In genomic region chr19:47682939-47683338, GRCh38 we compare ENCODE assay signal across 1 cellular context.
A peak's percentile ranks its signal among the peaks of the same experiment; 100 is the strongest.
TF ChIP-seq lines count a peak whose summit lies in the region.

No MANE protein-coding gene starts in this region.

TF ChIP-seq in K562, 482 proteins besides CTCF, POLR2A, EP300 and RAD21 (continued from another document and continues in another):
- TF ChIP-seq CEBPG (CRISPR knock-in tag; IDR thresholded peaks at IDR 0.05) = no peak
- no peak for TF ChIP-seq CEBPG (tag; conservative IDR thresholded peaks at IDR 0.05 in 1 of 2, IDR thresholded peaks at IDR 0.05 in 1 of 2)
- no peak for TF ChIP-seq ATF1 (CRISPR knock-in tag; IDR thresholded peaks at IDR 0.05)
- TF ChIP-seq ATF1 (tag; IDR thresholded peaks at IDR 0.05) = peak; percentile 10; the same call in 1 of the 2 replicates
- TF ChIP-seq, protein P1, sequence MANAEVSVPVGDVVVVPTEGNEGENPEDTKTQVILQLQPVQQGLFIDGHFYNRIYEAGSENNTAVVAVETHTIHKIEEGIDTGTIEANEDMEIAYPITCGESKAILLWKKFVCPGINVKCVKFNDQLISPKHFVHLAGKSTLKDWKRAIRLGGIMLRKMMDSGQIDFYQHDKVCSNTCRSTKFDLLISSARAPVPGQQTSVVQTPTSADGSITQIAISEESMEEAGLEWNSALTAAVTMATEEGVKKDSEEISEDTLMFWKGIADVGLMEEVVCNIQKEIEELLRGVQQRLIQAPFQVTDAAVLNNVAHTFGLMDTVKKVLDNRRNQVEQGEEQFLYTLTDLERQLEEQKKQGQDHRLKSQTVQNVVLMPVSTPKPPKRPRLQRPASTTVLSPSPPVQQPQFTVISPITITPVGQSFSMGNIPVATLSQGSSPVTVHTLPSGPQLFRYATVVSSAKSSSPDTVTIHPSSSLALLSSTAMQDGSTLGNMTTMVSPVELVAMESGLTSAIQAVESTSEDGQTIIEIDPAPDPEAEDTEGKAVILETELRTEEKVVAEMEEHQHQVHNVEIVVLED (CRISPR knock-in tag; IDR thresholded peaks at IDR 0.05) = no peak
- TF ChIP-seq CREB3L1 (IDR thresholded peaks at IDR 0.05; ENCODE audit: borderline replicate concordance, low read depth) = no peak
- TF ChIP-seq PPARD (CRISPR knock-in tag; IDR thresholded peaks at IDR 0.05) = no peak
- TF ChIP-seq SRSF1 (IDR thresholded peaks at IDR 0.05; ENCODE audit: low read depth, low read length) = no peak
- TF ChIP-seq TAF9B (IDR thresholded peaks at IDR 0.05; ENCODE audit: partially characterized antibody) = no peak
- TF ChIP-seq NFIX (CRISPR knock-in tag; IDR thresholded peaks at IDR 0.05; ENCODE audit: low read depth) = no peak
- TF ChIP-seq RBM14 (IDR thresholded peaks at IDR 0.05; ENCODE audit: borderline replicate concordance, insufficient read depth, low read depth, low read length) = no peak
- peak; percentile 26 for TF ChIP-seq CCNT2 (IDR thresholded peaks at IDR 0.05; ENCODE audit: borderline replicate concordance, extremely low read depth, insufficient read length, low read depth, low read length)
- TF ChIP-seq PURB (CRISPR knock-in tag; IDR thresholded peaks at IDR 0.05; ENCODE audit: low read depth) = no peak
- TF ChIP-seq ZBTB7A (IDR thresholded peaks at IDR 0.05; ENCODE audit: borderline replicate concordance, control insufficient read depth, low read depth, low read length) = no peak
- TF ChIP-seq, protein P2, sequence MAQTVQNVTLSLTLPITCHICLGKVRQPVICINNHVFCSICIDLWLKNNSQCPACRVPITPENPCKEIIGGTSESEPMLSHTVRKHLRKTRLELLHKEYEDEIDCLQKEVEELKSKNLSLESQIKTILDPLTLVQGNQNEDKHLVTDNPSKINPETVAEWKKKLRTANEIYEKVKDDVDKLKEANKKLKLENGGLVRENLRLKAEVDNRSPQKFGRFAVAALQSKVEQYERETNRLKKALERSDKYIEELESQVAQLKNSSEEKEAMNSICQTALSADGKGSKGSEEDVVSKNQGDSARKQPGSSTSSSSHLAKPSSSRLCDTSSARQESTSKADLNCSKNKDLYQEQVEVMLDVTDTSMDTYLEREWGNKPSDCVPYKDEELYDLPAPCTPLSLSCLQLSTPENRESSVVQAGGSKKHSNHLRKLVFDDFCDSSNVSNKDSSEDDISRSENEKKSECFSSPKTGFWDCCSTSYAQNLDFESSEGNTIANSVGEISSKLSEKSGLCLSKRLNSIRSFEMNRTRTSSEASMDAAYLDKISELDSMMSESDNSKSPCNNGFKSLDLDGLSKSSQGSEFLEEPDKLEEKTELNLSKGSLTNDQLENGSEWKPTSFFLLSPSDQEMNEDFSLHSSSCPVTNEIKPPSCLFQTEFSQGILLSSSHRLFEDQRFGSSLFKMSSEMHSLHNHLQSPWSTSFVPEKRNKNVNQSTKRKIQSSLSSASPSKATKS (CRISPR knock-in tag; IDR thresholded peaks at IDR 0.05) = no peak
- no peak for TF ChIP-seq FOXK2 (conservative IDR thresholded peaks at IDR 0.05 in 1 of 2, IDR thresholded peaks at IDR 0.05 in 1 of 2; ENCODE audit: low read depth in 2 of 2)
- TF ChIP-seq ZNF436 (CRISPR knock-in tag; IDR thresholded peaks at IDR 0.05) = no peak
- peak; percentile 74 for TF ChIP-seq ZNF316 (IDR thresholded peaks at IDR 0.05)
- TF ChIP-seq FOXP4 (CRISPR knock-in tag; IDR thresholded peaks at IDR 0.05; ENCODE audit: borderline replicate concordance) = no peak
- TF ChIP-seq, protein P3, sequence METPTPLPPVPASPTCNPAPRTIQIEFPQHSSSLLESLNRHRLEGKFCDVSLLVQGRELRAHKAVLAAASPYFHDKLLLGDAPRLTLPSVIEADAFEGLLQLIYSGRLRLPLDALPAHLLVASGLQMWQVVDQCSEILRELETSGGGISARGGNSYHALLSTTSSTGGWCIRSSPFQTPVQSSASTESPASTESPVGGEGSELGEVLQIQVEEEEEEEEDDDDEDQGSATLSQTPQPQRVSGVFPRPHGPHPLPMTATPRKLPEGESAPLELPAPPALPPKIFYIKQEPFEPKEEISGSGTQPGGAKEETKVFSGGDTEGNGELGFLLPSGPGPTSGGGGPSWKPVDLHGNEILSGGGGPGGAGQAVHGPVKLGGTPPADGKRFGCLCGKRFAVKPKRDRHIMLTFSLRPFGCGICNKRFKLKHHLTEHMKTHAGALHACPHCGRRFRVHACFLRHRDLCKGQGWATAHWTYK (CRISPR knock-in tag; IDR thresholded peaks at IDR 0.05) = no peak
- no peak for TF ChIP-seq HNRNPK (IDR thresholded peaks at IDR 0.05; ENCODE audit: low read depth, low read length, poor library complexity, severe bottlenecking)
- TF ChIP-seq ETV1 (tag; conservative IDR thresholded peaks at IDR 0.05; ENCODE audit: low read depth) = no peak
- TF ChIP-seq, protein P4, sequence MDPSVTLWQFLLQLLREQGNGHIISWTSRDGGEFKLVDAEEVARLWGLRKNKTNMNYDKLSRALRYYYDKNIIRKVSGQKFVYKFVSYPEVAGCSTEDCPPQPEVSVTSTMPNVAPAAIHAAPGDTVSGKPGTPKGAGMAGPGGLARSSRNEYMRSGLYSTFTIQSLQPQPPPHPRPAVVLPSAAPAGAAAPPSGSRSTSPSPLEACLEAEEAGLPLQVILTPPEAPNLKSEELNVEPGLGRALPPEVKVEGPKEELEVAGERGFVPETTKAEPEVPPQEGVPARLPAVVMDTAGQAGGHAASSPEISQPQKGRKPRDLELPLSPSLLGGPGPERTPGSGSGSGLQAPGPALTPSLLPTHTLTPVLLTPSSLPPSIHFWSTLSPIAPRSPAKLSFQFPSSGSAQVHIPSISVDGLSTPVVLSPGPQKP (CRISPR knock-in tag; IDR thresholded peaks at IDR 0.05) = no peak
- no peak for TF ChIP-seq TCF15 (CRISPR knock-in tag; IDR thresholded peaks at IDR 0.05)
- TF ChIP-seq HINFP (tag; conservative IDR thresholded peaks at IDR 0.05; ENCODE audit: low read depth) = no peak
- no peak for TF ChIP-seq SMARCE1 (IDR thresholded peaks at IDR 0.05)
- peak in 1 of 2 experiments; percentile 30; a peak in 1 of 4 replicates for TF ChIP-seq RCOR1 (IDR thresholded peaks at IDR 0.05; ENCODE audit: borderline replicate concordance in 1 of 2, low read depth in 2 of 2, low read length in 2 of 2)
- 0 out of 2 replicates have a peak, but pooled peaks have one; percentile 20 for TF ChIP-seq STAT5A (IDR thresholded peaks at IDR 0.05; ENCODE audit: borderline replicate concordance, low read length)
- no peak for TF ChIP-seq ELF2 (CRISPR knock-in tag; IDR thresholded peaks at IDR 0.05)
- TF ChIP-seq STAG1 (CRISPR knock-in tag; IDR thresholded peaks at IDR 0.05; ENCODE audit: borderline replicate concordance) = no peak
- TF ChIP-seq, protein P5, sequence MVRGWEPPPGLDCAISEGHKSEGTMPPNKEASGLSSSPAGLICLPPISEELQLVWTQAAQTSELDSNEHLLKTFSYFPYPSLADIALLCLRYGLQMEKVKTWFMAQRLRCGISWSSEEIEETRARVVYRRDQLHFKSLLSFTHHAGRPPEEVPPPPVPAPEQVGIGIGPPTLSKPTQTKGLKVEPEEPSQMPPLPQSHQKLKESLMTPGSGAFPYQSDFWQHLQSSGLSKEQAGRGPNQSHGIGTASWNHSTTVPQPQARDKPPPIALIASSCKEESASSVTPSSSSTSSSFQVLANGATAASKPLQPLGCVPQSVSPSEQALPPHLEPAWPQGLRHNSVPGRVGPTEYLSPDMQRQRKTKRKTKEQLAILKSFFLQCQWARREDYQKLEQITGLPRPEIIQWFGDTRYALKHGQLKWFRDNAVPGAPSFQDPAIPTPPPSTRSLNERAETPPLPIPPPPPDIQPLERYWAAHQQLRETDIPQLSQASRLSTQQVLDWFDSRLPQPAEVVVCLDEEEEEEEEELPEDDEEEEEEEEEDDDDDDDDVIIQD (CRISPR knock-in tag; IDR thresholded peaks at IDR 0.05) = no peak
- no peak for TF ChIP-seq PBX2 (CRISPR knock-in tag; IDR thresholded peaks at IDR 0.05; ENCODE audit: low read depth)
- no peak for TF ChIP-seq PBX2 (tag; conservative IDR thresholded peaks at IDR 0.05; ENCODE audit: low read depth)
- TF ChIP-seq HMGN3 (IDR thresholded peaks at IDR 0.05; ENCODE audit: borderline replicate concordance, extremely low read depth, insufficient read length, low read depth, low read length) = no peak
- no peak for TF ChIP-seq SMAD1 (IDR thresholded peaks at IDR 0.05; ENCODE audit: low read depth, low read length, partially characterized antibody)
- no peak for TF ChIP-seq JUNB (CRISPR knock-in tag; conservative IDR thresholded peaks at IDR 0.05)
- TF ChIP-seq EP400 (IDR thresholded peaks at IDR 0.05) = no peak
- TF ChIP-seq ZNF134 (CRISPR knock-in tag; conservative IDR thresholded peaks at IDR 0.05) = no peak
- TF ChIP-seq PHTF2 (CRISPR knock-in tag; IDR thresholded peaks at IDR 0.05) = no peak
- no peak for TF ChIP-seq HDGF (IDR thresholded peaks at IDR 0.05)
- TF ChIP-seq LARP7 (IDR thresholded peaks at IDR 0.05) = no peak
- TF ChIP-seq ZNF699 (CRISPR knock-in tag; IDR thresholded peaks at IDR 0.05; ENCODE audit: insufficient replicate concordance) = no peak
- TF ChIP-seq ID3 (CRISPR knock-in tag; IDR thresholded peaks at IDR 0.05) = no peak
- TF ChIP-seq ID3 (tag; IDR thresholded peaks at IDR 0.05) = 0 out of 2 replicates have a peak, but pooled peaks have one; percentile 26
- no peak for TF ChIP-seq GABPB1 (CRISPR knock-in tag; IDR thresholded peaks at IDR 0.05)
- TF ChIP-seq TCF7L2 (IDR thresholded peaks at IDR 0.05; ENCODE audit: low read depth, low read length) = no peak
- TF ChIP-seq HDAC2 (IDR thresholded peaks at IDR 0.05) = no peak
- peak in 1 of 2 experiments; percentile 73 for TF ChIP-seq KDM1A (IDR thresholded peaks at IDR 0.05)
- TF ChIP-seq NR2F6 (CRISPR knock-in tag; IDR thresholded peaks at IDR 0.05) = no peak
- TF ChIP-seq, protein P6, sequence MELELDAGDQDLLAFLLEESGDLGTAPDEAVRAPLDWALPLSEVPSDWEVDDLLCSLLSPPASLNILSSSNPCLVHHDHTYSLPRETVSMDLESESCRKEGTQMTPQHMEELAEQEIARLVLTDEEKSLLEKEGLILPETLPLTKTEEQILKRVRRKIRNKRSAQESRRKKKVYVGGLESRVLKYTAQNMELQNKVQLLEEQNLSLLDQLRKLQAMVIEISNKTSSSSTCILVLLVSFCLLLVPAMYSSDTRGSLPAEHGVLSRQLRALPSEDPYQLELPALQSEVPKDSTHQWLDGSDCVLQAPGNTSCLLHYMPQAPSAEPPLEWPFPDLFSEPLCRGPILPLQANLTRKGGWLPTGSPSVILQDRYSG (tag; conservative IDR thresholded peaks at IDR 0.05; ENCODE audit: low read depth) = no peak
- no peak for TF ChIP-seq PCBP2 (IDR thresholded peaks at IDR 0.05; ENCODE audit: low read depth, low read length, poor library complexity, severe bottlenecking)
- TF ChIP-seq CBFA2T2 (conservative IDR thresholded peaks at IDR 0.05) = peak; percentile 52
